1 cellular context compared by ENCODE assay signal in the genomic region with DNA sequence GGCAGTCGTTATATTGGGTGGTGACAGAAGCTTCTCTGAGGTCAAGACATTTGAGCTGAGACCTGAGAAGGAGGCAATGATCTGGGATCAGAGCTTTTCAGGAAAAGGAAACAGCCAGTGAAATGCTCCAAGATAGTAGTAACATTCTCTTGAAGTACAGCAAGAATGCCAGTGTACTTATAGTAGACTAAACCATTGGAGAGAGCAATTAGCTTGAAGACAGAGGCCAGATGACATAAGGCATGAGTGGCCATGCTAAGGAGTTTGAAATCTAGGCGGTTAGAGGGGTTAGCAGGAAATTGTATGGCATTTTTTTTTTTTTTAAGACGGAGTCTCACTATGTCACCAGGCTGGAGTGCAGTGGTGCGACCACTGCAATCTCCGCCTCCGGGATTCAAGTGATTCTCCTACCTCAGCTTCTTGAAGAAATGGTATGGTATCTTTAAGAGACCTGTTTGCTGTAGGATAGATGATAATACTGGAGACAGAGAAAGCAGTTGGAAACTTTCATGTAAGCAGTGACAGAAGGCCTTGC.
TF ChIP-seq lines count a peak whose summit lies in the region.

No MANE protein-coding gene starts in this region.

TF ChIP-seq in IMR-90, 13 proteins besides CTCF, POLR2A, EP300 and RAD21:
- TF ChIP-seq MAFK (IDR thresholded peaks at IDR 0.05; ENCODE audit: low read depth, low read length) (no peak), RCOR1 (IDR thresholded peaks at IDR 0.05; ENCODE audit: insufficient replicate concordance, low read length) (no peak), SMC3 (IDR thresholded peaks at IDR 0.05; ENCODE audit: low read depth, low read length) (no peak), FOS (IDR thresholded peaks at IDR 0.05; ENCODE audit: low read depth, low read length) (no peak), NFE2L2 (IDR thresholded peaks at IDR 0.05; ENCODE audit: low read depth, low read length) (no peak), CEBPB (IDR thresholded peaks at IDR 0.05; ENCODE audit: low read depth, low read length) (no peak), MXI1 (IDR thresholded peaks at IDR 0.05; ENCODE audit: borderline replicate concordance, low read depth, low read length) (no peak), CHD1 (IDR thresholded peaks at IDR 0.05; ENCODE audit: low read depth, low read length) (no peak), BHLHE40 (IDR thresholded peaks at IDR 0.05; ENCODE audit: low read depth, low read length) (no peak), MAZ (IDR thresholded peaks at IDR 0.05; ENCODE audit: borderline replicate concordance, low read depth, low read length) (no peak), RFX5 (IDR thresholded peaks at IDR 0.05; ENCODE audit: low read depth, low read length) (no peak)
- TF ChIP-seq, protein P1, sequence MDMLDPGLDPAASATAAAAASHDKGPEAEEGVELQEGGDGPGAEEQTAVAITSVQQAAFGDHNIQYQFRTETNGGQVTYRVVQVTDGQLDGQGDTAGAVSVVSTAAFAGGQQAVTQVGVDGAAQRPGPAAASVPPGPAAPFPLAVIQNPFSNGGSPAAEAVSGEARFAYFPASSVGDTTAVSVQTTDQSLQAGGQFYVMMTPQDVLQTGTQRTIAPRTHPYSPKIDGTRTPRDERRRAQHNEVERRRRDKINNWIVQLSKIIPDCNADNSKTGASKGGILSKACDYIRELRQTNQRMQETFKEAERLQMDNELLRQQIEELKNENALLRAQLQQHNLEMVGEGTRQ (IDR thresholded peaks at IDR 0.05; ENCODE audit: low read depth, low read length) = no peak
- TF ChIP-seq, protein P2, sequence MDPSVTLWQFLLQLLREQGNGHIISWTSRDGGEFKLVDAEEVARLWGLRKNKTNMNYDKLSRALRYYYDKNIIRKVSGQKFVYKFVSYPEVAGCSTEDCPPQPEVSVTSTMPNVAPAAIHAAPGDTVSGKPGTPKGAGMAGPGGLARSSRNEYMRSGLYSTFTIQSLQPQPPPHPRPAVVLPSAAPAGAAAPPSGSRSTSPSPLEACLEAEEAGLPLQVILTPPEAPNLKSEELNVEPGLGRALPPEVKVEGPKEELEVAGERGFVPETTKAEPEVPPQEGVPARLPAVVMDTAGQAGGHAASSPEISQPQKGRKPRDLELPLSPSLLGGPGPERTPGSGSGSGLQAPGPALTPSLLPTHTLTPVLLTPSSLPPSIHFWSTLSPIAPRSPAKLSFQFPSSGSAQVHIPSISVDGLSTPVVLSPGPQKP (IDR thresholded peaks at IDR 0.05; ENCODE audit: borderline replicate concordance, low read depth, low read length) = no peak
